ENCODE assay signal across 19 cellular contexts in genomic region chr4:184292877-184293276, GRCh38.
"Had no signal": no experiment of that assay in that cellular context is flagged by ENCODE, and none has a peak within 500 bp of the region (broad histone marks: within the 10 kb centered on the region; RNA-seq: fewer than 3 reads in every experiment).

No MANE protein-coding gene starts in this region.

- H3K9me3 Mint-ChIP-seq: activated naive CD4-positive, alpha-beta T cell treated with anti-CD3 and anti-CD28 coated beads for 36 hours; activated naive CD8-positive, alpha-beta T cell treated with anti-CD3 and anti-CD28 coated beads, Interleukin-2, amount 50 U/mL, for 24 hours; natural killer cell treated with Interleukin-12 subunit alpha and Interleukin-12 subunit beta and Interleukin-15 and Interleukin-18, amount 100 ng/mL, for 72 hours; stimulated activated naive B cell treated with anti-CD40 and anti-IgM and Interleukin-4, amounts not matched to agents 10 μg/mL and 1 μg/mL and 100 μg/mL, for 72 hours; T-helper 2 cell treated with Interferon-gamma antibody and Interleukin-4, amounts not matched to agents 5 μg/mL and 100 μg/mL, for 36 hours had no signal

- H3K27ac ChIP-seq: dorsolateral prefrontal cortex, right atrium auricular region, skin epidermis had no signal

- H3K4me3 Mint-ChIP-seq: activated CD8-positive, alpha-beta memory T cell treated with anti-CD3 and anti-CD28 coated beads, Interleukin-2, amount 10 ng/mL, durations not matched to agents 7 days and 5 days; activated naive CD4-positive, alpha-beta T cell treated with anti-CD3 and anti-CD28 coated beads for 36 hours; activated naive CD8-positive, alpha-beta T cell treated with anti-CD3 and anti-CD28 coated beads, Interleukin-2, amount 50 U/mL, for 24 hours; natural killer cell treated with Interleukin-12 subunit alpha and Interleukin-12 subunit beta and Interleukin-15 and Interleukin-18, amount 100 ng/mL, for 72 hours; stimulated activated naive B cell treated with anti-CD40 and anti-IgM and Interleukin-4, amounts not matched to agents 10 μg/mL and 1 μg/mL and 100 μg/mL, for 72 hours; T-helper 2 cell treated with Interferon-gamma antibody and Interleukin-4, amounts not matched to agents 5 μg/mL and 100 μg/mL, for 36 hours had no signal

- ATAC-seq: activated CD8-positive, alpha-beta memory T cell treated with anti-CD3 and anti-CD28 coated beads, Interleukin-2, amount 10 ng/mL, durations not matched to agents 7 days and 5 days; activated naive CD8-positive, alpha-beta T cell treated with anti-CD3 and anti-CD28 coated beads, Interleukin-2, amount 50 U/mL, for 24 hours; natural killer cell treated with Interleukin-12 subunit alpha and Interleukin-12 subunit beta and Interleukin-15 and Interleukin-18, amount 100 ng/mL, for 72 hours had no signal

- DNase-seq: activated CD4-positive, alpha-beta T cell treated with anti-CD3 and anti-CD28 coated beads, Interleukin-2, amount 50 U/mL, for 48 hours; activated CD8-positive, alpha-beta memory T cell treated with anti-CD3 and anti-CD28 coated beads, Interleukin-2, amount 10 ng/mL, durations not matched to agents 7 days and 5 days; activated naive CD4-positive, alpha-beta T cell treated with anti-CD3 and anti-CD28 coated beads for 36 hours; activated naive CD8-positive, alpha-beta T cell treated with anti-CD3 and anti-CD28 coated beads, Interleukin-2, amount 50 U/mL, for 24 hours; activated T-cell treated with anti-CD3 and anti-CD28 coated beads, Interleukin-2, amount 50 U/mL, for 1 hour; aorta; dorsolateral prefrontal cortex; mammary epithelial cell; nucleus accumbens; stimulated activated CD4-positive, alpha-beta T cell treated with anti-CD3 and anti-CD28 coated beads, Interleukin-15, amount 100 ng/mL, for 24 hours; stimulated activated CD4-positive, alpha-beta T cell treated with anti-CD3 and anti-CD28 coated beads, Interleukin-4, amount 100 ng/mL, for 1 hour; stimulated activated naive B cell treated with anti-CD40 and anti-IgM and Interleukin-4, amounts not matched to agents 10 μg/mL and 1 μg/mL and 100 μg/mL, for 72 hours had no signal

- H3K27me3 Mint-ChIP-seq: activated CD8-positive, alpha-beta memory T cell treated with anti-CD3 and anti-CD28 coated beads, Interleukin-2, amount 10 ng/mL, durations not matched to agents 7 days and 5 days; natural killer cell treated with Interleukin-12 subunit alpha and Interleukin-12 subunit beta and Interleukin-15 and Interleukin-18, amount 100 ng/mL, for 72 hours; progenitor cell of endocrine pancreas; stimulated activated naive B cell treated with anti-CD40 and anti-IgM and Interleukin-4, amounts not matched to agents 10 μg/mL and 1 μg/mL and 100 μg/mL, for 72 hours had no signal

- H3K27ac Mint-ChIP-seq: activated CD8-positive, alpha-beta memory T cell treated with anti-CD3 and anti-CD28 coated beads, Interleukin-2, amount 10 ng/mL, durations not matched to agents 7 days and 5 days; activated naive CD4-positive, alpha-beta T cell treated with anti-CD3 and anti-CD28 coated beads for 36 hours; activated naive CD8-positive, alpha-beta T cell treated with anti-CD3 and anti-CD28 coated beads, Interleukin-2, amount 50 U/mL, for 24 hours; activated T-helper 2 cell treated with anti-CD3 and anti-CD28 coated beads, Interferon-gamma antibody, Interleukin-2, Interleukin-4, amounts not matched to agents 10 μg/mL and 5 μg/mL and 100 μg/mL, durations not matched to agents 14 hours and 24 hours and 36 hours; natural killer cell treated with Interleukin-12 subunit alpha and Interleukin-12 subunit beta and Interleukin-15 and Interleukin-18, amount 100 ng/mL, for 72 hours; progenitor cell of endocrine pancreas; stimulated activated naive B cell treated with anti-CD40 and anti-IgM and Interleukin-4, amounts not matched to agents 10 μg/mL and 1 μg/mL and 100 μg/mL, for 72 hours; T-helper 2 cell treated with Interferon-gamma antibody and Interleukin-4, amounts not matched to agents 5 μg/mL and 100 μg/mL, for 36 hours had no signal

- H3K4me1 ChIP-seq: right atrium auricular region had no signal

- H3K9me3 ChIP-seq: right atrium auricular region had no signal

- H3K4me3 ChIP-seq: dorsolateral prefrontal cortex, right atrium auricular region, skin epidermis, tibial nerve had no signal

- H3K36me3 ChIP-seq: right atrium auricular region, tibial nerve had no signal

- H3K27me3 ChIP-seq: dorsolateral prefrontal cortex, right atrium auricular region, tibial nerve had no signal

- H3K36me3 Mint-ChIP-seq: natural killer cell treated with Interleukin-12 subunit alpha and Interleukin-12 subunit beta and Interleukin-15 and Interleukin-18, amount 100 ng/mL, for 72 hours had no signal
